In genomic region chr14:67515386-67516079, GRCh38 we compare ENCODE assay signal across 8 cellular contexts. TPM values are rescaled to one million over a fixed set of nuclear protein-coding genes. Genes with fewer than 3 reads are reported as not detected.
DNase-seq lines count a peak whose midpoint lies in the region; ATAC-seq, FAIRE-seq and TF ChIP-seq lines count a peak whose summit lies in the region.

No MANE protein-coding gene starts in this region.

- no peaks in the 10 kb centered on the region for H3K36me3 ChIP-seq in GM23338 (ENCODE audit: insufficient read depth)
- no peaks in the 10 kb centered on the region for H3K36me3 ChIP-seq in bronchial epithelial cell (ENCODE audit: control insufficient read depth, insufficient read depth, low read length)
- H3K36me3 ChIP-seq in right lobe of liver, result no peaks in the 10 kb centered on the region

- FAIRE-seq in bronchial epithelial cell (lab: Jason Lieb, UNC), result no peak

- H3K27ac Mint-ChIP-seq in GM23338, result no peak overlapping the region
- H3K27ac Mint-ChIP-seq in stimulated activated naive CD8-positive, alpha-beta T cell treated with anti-CD3 and anti-CD28 coated beads, Interleukin-15, Interleukin-2, amounts not matched to agents 100 ng/mL and 50 ng/mL, for 24 hours, result peak overlapping the region; percentile 28

- DNase-seq in G401 (ENCODE audit: low spot score) (peak; percentile 54), GM23338 (ENCODE audit: low spot score) (peak; percentile 64), bronchial epithelial cell (ENCODE audit: low read depth) (no peak), right lobe of liver (peak; percentile 41 to 61 (median 48))

- H3K4me2 ChIP-seq in GM23338, result peak overlapping the region; percentile 90

- H3F3A ChIP-seq in GM23338 (replicated peaks; ENCODE audit: low read depth), result 0 out of 2 replicates have a peak, but pooled peaks cover 3% of the 10 kb centered on the region

- no peaks in the 10 kb centered on the region for H3K9me2 ChIP-seq in GM23338 (ENCODE audit: insufficient read depth)

- H3K9me3 Mint-ChIP-seq in GM23338, result no peaks in the 10 kb centered on the region
- no peaks in the 10 kb centered on the region for H3K9me3 Mint-ChIP-seq in stimulated activated naive CD8-positive, alpha-beta T cell treated with anti-CD3 and anti-CD28 coated beads, Interleukin-15, Interleukin-2, amounts not matched to agents 100 ng/mL and 50 ng/mL, for 24 hours

- 87% methylated on average over 1 of the region's 45 CpGs for WGBS in right lobe of liver (ENCODE audit: insufficient coverage, low coverage, low lambda C conversion rate, missing lambda C conversion rate)

- no peak overlapping the region for H3K27ac ChIP-seq in GM23338 (ENCODE audit: low read depth)
- H3K27ac ChIP-seq in right lobe of liver, result peak overlapping the region in 1 of 3 donors; percentile 53

- intact Hi-C loops in right lobe of liver (cut with DNase I), result no loop called here

- H3K27me3 Mint-ChIP-seq in GM23338 (ENCODE audit: insufficient read depth, low read depth, poor library complexity), result peaks cover 33% of the 10 kb centered on the region
- peaks cover 4% of the 10 kb centered on the region for H3K27me3 Mint-ChIP-seq in stimulated activated naive CD8-positive, alpha-beta T cell treated with anti-CD3 and anti-CD28 coated beads, Interleukin-15, Interleukin-2, amounts not matched to agents 100 ng/mL and 50 ng/mL, for 24 hours

- peak overlapping the region; percentile 61; the same call in 2 of the 3 replicates for H3K4me3 Mint-ChIP-seq in GM23338
- peak overlapping the region; percentile 69 for H3K4me3 Mint-ChIP-seq in stimulated activated naive CD8-positive, alpha-beta T cell treated with anti-CD3 and anti-CD28 coated beads, Interleukin-15, Interleukin-2, amounts not matched to agents 100 ng/mL and 50 ng/mL, for 24 hours

- TF ChIP-seq CTCF in GM23338 (conservative IDR thresholded peaks at IDR 0.05; ENCODE audit: low read depth in 2 of 2) (no peak), bronchial epithelial cell (IDR thresholded peaks at IDR 0.05; ENCODE audit: insufficient read depth, low read length, severe bottlenecking) (no peak), right lobe of liver (IDR thresholded peaks at IDR 0.05) (no peak)

- no peaks in the 10 kb centered on the region; the same call in 1 of the 2 replicates for H4K20me1 ChIP-seq in GM23338 (replicated peaks; ENCODE audit: insufficient read depth)

- peak overlapping the region; percentile 91 for H2AFZ ChIP-seq in GM23338

- no peaks in the 10 kb centered on the region for H3K9me3 ChIP-seq in right lobe of liver

- TF ChIP-seq POLR2A in right lobe of liver (IDR thresholded peaks at IDR 0.05), result no peak

- ATAC-seq in GM23338, result peak; percentile 47
- ATAC-seq in SK-N-SH treated with all-trans-retinoic acid at 6 μM for 48 hours, result peak; percentile 35
- ATAC-seq in right lobe of liver, result peak; percentile 24 to 55 (median 50)
- no peak for ATAC-seq in HG02938 (IDR thresholded peaks at IDR 0.05; ENCODE audit: unreplicated experiment)
- no peak for ATAC-seq in GM18873 (IDR thresholded peaks at IDR 0.05; ENCODE audit: low FRiP score, unreplicated experiment)

- peak overlapping the region; percentile 83 for H3K4me3 ChIP-seq in GM23338
- peak overlapping the region; percentile 62 for H3K4me3 ChIP-seq in bronchial epithelial cell (ENCODE audit: low read depth, low read length)
- H3K4me3 ChIP-seq in right lobe of liver, result peak overlapping the region; percentile 84 to 96 (median 91)

- in situ Hi-C loops in G401 (cut with HindIII; ENCODE audit: low sequenced_read_pairs), result no loop called here

- H3K79me2 ChIP-seq in GM23338 (replicated peaks; ENCODE audit: insufficient read depth), result no peaks in the 10 kb centered on the region

- H3K4me1 ChIP-seq in GM23338 (ENCODE audit: insufficient read depth), result no peaks in the 10 kb centered on the region; the same call in 1 of the 2 replicates
- H3K4me1 ChIP-seq in right lobe of liver, result peaks cover 0 to 8% (median 0%) of the 10 kb centered on the region in 4 donors

- H3K36me3 Mint-ChIP-seq in GM23338 (ENCODE audit: low read depth), result no peaks in the 10 kb centered on the region
- H3K36me3 Mint-ChIP-seq in stimulated activated naive CD8-positive, alpha-beta T cell treated with anti-CD3 and anti-CD28 coated beads, Interleukin-15, Interleukin-2, amounts not matched to agents 100 ng/mL and 50 ng/mL, for 24 hours (ENCODE audit: low read depth), result no peaks in the 10 kb centered on the region

- peaks cover 18% of the 10 kb centered on the region for H3K4me1 Mint-ChIP-seq in GM23338
- peaks cover 31% of the 10 kb centered on the region for H3K4me1 Mint-ChIP-seq in stimulated activated naive CD8-positive, alpha-beta T cell treated with anti-CD3 and anti-CD28 coated beads, Interleukin-15, Interleukin-2, amounts not matched to agents 100 ng/mL and 50 ng/mL, for 24 hours (ENCODE audit: low read depth)

- H3K27me3 ChIP-seq in GM23338 (ENCODE audit: insufficient read depth), result peaks cover 55% of the 10 kb centered on the region
- no peaks in the 10 kb centered on the region for H3K27me3 ChIP-seq in bronchial epithelial cell (ENCODE audit: control insufficient read depth, insufficient read depth, low read length)
- H3K27me3 ChIP-seq in right lobe of liver, result no peaks in the 10 kb centered on the region

TF ChIP-seq in GM23338, 12 proteins besides CTCF, POLR2A, EP300 and RAD21 (continues in another document):
- no peak for TF ChIP-seq ZNF331 (CRISPR knock-in tag; IDR thresholded peaks at IDR 0.05; ENCODE audit: low read depth)

TF ChIP-seq in SK-N-SH treated with all-trans-retinoic acid at 6 μM for 48 hours, 23 proteins besides CTCF, POLR2A, EP300 and RAD21:
- no peak for TF ChIP-seq ZNF8 (CRISPR knock-in tag; IDR thresholded peaks at IDR 0.05)
- no peak for TF ChIP-seq CSRNP3 (CRISPR knock-in tag; IDR thresholded peaks at IDR 0.05)
- no peak for TF ChIP-seq GLIS3 (CRISPR knock-in tag; IDR thresholded peaks at IDR 0.05)
- no peak for TF ChIP-seq ZNF565 (CRISPR knock-in tag; conservative IDR thresholded peaks at IDR 0.05; ENCODE audit: low read depth)

RNA-seq across cellular contexts. Expression of gene PLEKHH1, which starts 17.6 kb away (rescaled TPM):
- total RNA-seq in G401 (2014; rRNA removed; shearing (Covaris generic)), result 4.8 and 8.6 TPM in 2 replicates
- total RNA-seq in GM23338 (2014; rRNA removed; shearing (Covaris generic)), result 30.6 and 33.9 TPM in 2 replicates
- 14.7 and 15.4 TPM in 2 replicates for polyA plus RNA-seq in GM23338 (2016; fragmentation: Nextera tagmentation; extraction: Ambion mirVana)
- 4.4 and 4.7 TPM in 2 replicates for total RNA-seq in bronchial epithelial cell
- total RNA-seq in right lobe of liver, result 1 to 10 TPM; 1.9 to 4.1 (median 3.0) TPM

RNA-seq across cellular contexts. Expression of gene TMEM229B, which starts 27.0 kb away (rescaled TPM):
- total RNA-seq in G401 (2014; rRNA removed; shearing (Covaris generic)), result 0.18 and 0.41 TPM in 2 replicates
- 1.6 and 2.4 TPM in 2 replicates for total RNA-seq in GM23338 (2014; rRNA removed; shearing (Covaris generic))
- polyA plus RNA-seq in GM23338 (2016; fragmentation: Nextera tagmentation; extraction: Ambion mirVana), result 0.42 TPM in 1 of 2 replicates, not detected in the other
- 0.26 and 1.2 TPM in 2 replicates for total RNA-seq in bronchial epithelial cell
- 1 to 10 TPM in 3 of 6 experiments, under 1 TPM in 3; 0.06 to 1.8 (median 1.2) TPM for total RNA-seq in right lobe of liver

Comparison
In these comparisons a context has a peak if more than half of its experiments do, and no peak if none do; other contexts are left out.
1. ATAC-seq: peak in GM23338 (single experiment), SK-N-SH treated with all-trans-retinoic acid at 6 μM for 48 hours (single experiment) and right lobe of liver (4 of 4); none in HG02938 (single experiment) and GM18873 (single experiment).
2. Peak in every context shown above with its lines, with median percentiles within 50 percentile points of each other: H3K4me3 ChIP-seq.